In genomic region chr20:17233621-17234020, GRCh38 we compare ENCODE assay signal across 21 cellular contexts. TPM values are rescaled to one million over a fixed set of nuclear protein-coding genes. Genes with fewer than 3 reads are reported as not detected.
"Had no signal": no experiment of that assay in that cellular context is flagged by ENCODE, and none has a peak within 500 bp of the region (broad histone marks: within the 10 kb centered on the region; RNA-seq: fewer than 3 reads in every experiment).

No MANE protein-coding gene starts in this region.

- H3K36me3 Mint-ChIP-seq: T-cell had no signal

- ATAC-seq: T-cell had no signal

- H3K9me2 ChIP-seq: SK-N-SH had no signal

- H3K4me2 ChIP-seq: SK-N-SH had no signal

- DNase-seq: Karpas-422, KG1, MG63, NCI-H1092, NCI-H1105 treated with DMSO at 0.1 percent for 48 hours, NCI-H1417 treated with DMSO at 0.1 percent for 48 hours, NCI-H146, NCI-H1694 treated with DMSO at 0.1 percent for 48 hours, NCI-H1930, NCI-H2081, NCI-H345, NCI-H446 treated with DMSO at 0.1 percent for 48 hours, NCI-H510A treated with DMSO at 0.1 percent for 48 hours, NCI-H526, RPMI8226, SHP77, SK-N-SH, SW 1271, T-cell had no signal

- H3K4me3 Mint-ChIP-seq: T-cell; T-helper 1 cell treated with Interleukin-12 subunit alpha and Interleukin-12 subunit beta and Interleukin-4 antibody, amounts not matched to agents 30 μg/mL and 1 μg/mL, for 36 hours had no signal

- H3K4me3 ChIP-seq: MG63 had no signal

- H3K36me3 ChIP-seq: MG63 had no signal

- H3K4me1 Mint-ChIP-seq: T-cell had no signal

- H3K9me3 ChIP-seq: MG63, SK-N-SH had no signal

- H3K27ac Mint-ChIP-seq: T-cell; T-helper 1 cell treated with Interleukin-12 subunit alpha and Interleukin-12 subunit beta and Interleukin-4 antibody, amounts not matched to agents 30 μg/mL and 1 μg/mL, for 36 hours had no signal

- H3K9me3 Mint-ChIP-seq: T-helper 1 cell treated with Interleukin-12 subunit alpha and Interleukin-12 subunit beta and Interleukin-4 antibody, amounts not matched to agents 30 μg/mL and 1 μg/mL, for 36 hours had no signal

RNA-seq across cellular contexts. Expression of gene PCSK2, which starts 6.8 kb away (rescaled TPM):
- total RNA-seq: HT-29, T-cell had no signal
- polyA plus RNA-seq: SK-N-SH had no signal
